Comparison of ENCODE assay signal across 9 cellular contexts in the genomic region with DNA sequence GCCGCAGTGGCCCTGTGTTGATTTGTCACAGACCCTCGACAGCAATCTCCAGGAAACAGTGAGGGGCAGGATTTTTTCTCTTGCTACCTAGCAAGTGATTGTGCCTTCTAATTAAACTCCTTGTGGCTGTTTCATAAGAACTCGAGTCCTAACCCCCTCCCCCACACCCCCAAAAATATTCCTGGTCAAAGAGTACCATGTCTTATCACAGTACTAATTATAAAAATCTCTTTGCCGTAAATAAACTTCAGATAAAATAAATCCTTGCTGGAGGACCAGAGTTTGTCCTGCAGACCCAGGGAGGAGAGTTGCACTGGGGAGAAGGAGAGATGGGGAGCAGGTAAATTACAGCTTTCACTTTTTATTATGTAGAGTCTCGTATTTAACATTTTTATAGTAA.
"Had no signal": no experiment of that assay in that cellular context is flagged by ENCODE, and none has a peak within 500 bp of the region (broad histone marks: within the 10 kb centered on the region; RNA-seq: fewer than 3 reads in every experiment).

No MANE protein-coding gene starts in this region.

- H3K9me3 Mint-ChIP-seq: IgD-negative memory B cell had no signal

- H3K27me3 Mint-ChIP-seq: IgD-negative memory B cell had no signal

- H3K27ac Mint-ChIP-seq: HFFc6, IgD-negative memory B cell had no signal

- DNase-seq: GM23248, GOT3, H7, HFFc6 had no signal

- ATAC-seq: HCT116, HepG2 had no signal

- H3K4me3 Mint-ChIP-seq: HFFc6, IgD-negative memory B cell had no signal

- H3K4me3 ChIP-seq: GM23248, HAP-1 had no signal

- H3K36me3 ChIP-seq: HAP-1 had no signal

- H3K9ac ChIP-seq: GM23248 had no signal

- H2AFZ ChIP-seq: GM23248 had no signal

- H3K4me1 Mint-ChIP-seq: IgD-negative memory B cell had no signal

- H3K9me3 ChIP-seq: HAP-1 had no signal

- H3K27ac ChIP-seq: GM23248, HL-60 had no signal
